Comparison of ENCODE assay signal across 1 cellular context in genomic region chr13:60155978-60156377, GRCh38.
TF ChIP-seq lines count a peak whose summit lies in the region.

No MANE protein-coding gene starts in this region.

TF ChIP-seq in A549, 52 proteins besides CTCF, POLR2A, EP300 and RAD21 (continued from another document):
- no peak for TF ChIP-seq RARB (CRISPR knock-in tag; IDR thresholded peaks at IDR 0.05)
- no peak for TF ChIP-seq CHD2 (IDR thresholded peaks at IDR 0.05; ENCODE audit: low read length, partially characterized antibody)
